ENCODE assay signal across 8 cellular contexts in genomic region chr4:4502694-4503311, GRCh38. TPM values are rescaled to one million over a fixed set of nuclear protein-coding genes. Genes with fewer than 3 reads are reported as not detected.
DNase-seq lines count a peak whose midpoint lies in the region; ATAC-seq and TF ChIP-seq lines count a peak whose summit lies in the region.

No MANE protein-coding gene starts in this region.

- WGBS in mesodermal cell (ENCODE audit: insufficient coverage in 2 of 2), 2 experiments = 25 to 41% methylated on average over 4 of the region's 10 CpGs

- no peaks in the 10 kb centered on the region for H3K27me3 ChIP-seq in CD8-positive, alpha-beta T cell (ENCODE audit: insufficient read depth, low read length)

- H3K36me3 Mint-ChIP-seq in CD8-positive, alpha-beta T cell = peaks cover 8% of the 10 kb centered on the region
- H3K36me3 Mint-ChIP-seq in activated CD8-positive, alpha-beta T cell treated with anti-CD3 and anti-CD28 coated beads, Interleukin-2, amount 10 ng/mL, durations not matched to agents 7 days and 5 days (ENCODE audit: low read depth) = no peaks in the 10 kb centered on the region

- peaks cover 13% of the 10 kb centered on the region for H3K4me1 Mint-ChIP-seq in CD8-positive, alpha-beta T cell (ENCODE audit: low read depth)
- peaks cover 8% of the 10 kb centered on the region for H3K4me1 Mint-ChIP-seq in activated CD8-positive, alpha-beta T cell treated with anti-CD3 and anti-CD28 coated beads, Interleukin-2, amount 10 ng/mL, durations not matched to agents 7 days and 5 days (ENCODE audit: low read depth)

- peak overlapping the region; percentile 80 for H3K4me3 Mint-ChIP-seq in CD8-positive, alpha-beta T cell
- peak overlapping the region; percentile 34 for H3K4me3 Mint-ChIP-seq in activated CD8-positive, alpha-beta T cell treated with anti-CD3 and anti-CD28 coated beads, Interleukin-2, amount 10 ng/mL, durations not matched to agents 7 days and 5 days

- ATAC-seq in CD8-positive, alpha-beta T cell = peak; percentile 79
- peak; percentile 88 for ATAC-seq in activated CD8-positive, alpha-beta T cell treated with anti-CD3 and anti-CD28 coated beads, Interleukin-2, amount 10 ng/mL, durations not matched to agents 7 days and 5 days
- no peak for ATAC-seq in HG02938 (IDR thresholded peaks at IDR 0.05; ENCODE audit: unreplicated experiment)

- DNase-seq in CD8-positive, alpha-beta T cell = peak in 2 of 7 experiments; percentile 7
- DNase-seq in HEK293T (ENCODE audit: extremely low spot score) (peak; percentile 18), DMS114 treated with DMSO at 0.1 percent for 48 hours (lab: John Stamatoyannopoulos, UW; ENCODE audit: unreplicated experiment) (no peak), NCI-H2171 treated with DMSO at 0.1 percent for 48 hours (lab: John Stamatoyannopoulos, UW) (no peak), NCI-H748 (lab: John Stamatoyannopoulos, UW; ENCODE audit: unreplicated experiment) (no peak)
- DNase-seq in activated CD8-positive, alpha-beta T cell treated with anti-CD3 and anti-CD28 coated beads, Interleukin-2, amount 10 ng/mL, durations not matched to agents 7 days and 5 days = peak; percentile 39

- CTCF ChIA-PET in CD8-positive, alpha-beta T cell (lab: Charles Lee) = interaction anchor here (1.0 to 1.8 kb wide), 3 partner anchors 9 to 72 kb away, joined by 3 to 9 read pairs (median 4); no protein-coding TSS in a partner anchor
- CTCF ChIA-PET in HEK293T (lab: Yijun Ruan, JAX) = interaction anchor here (0.7 to 1.8 kb wide), 4 partner anchors 10 to 17 kb away, joined by 3 to 5 read pairs (median 4); no protein-coding TSS in a partner anchor
- CTCF ChIA-PET in activated CD8-positive, alpha-beta T cell treated with anti-CD3 and anti-CD28 coated beads, Interleukin-2, amount 10 ng/mL, durations not matched to agents 7 days and 5 days (lab: Charles Lee) = interaction anchor here (1.0 to 1.6 kb wide), 4 partner anchors 14 to 117 kb away, joined by 3 to 8 read pairs (median 4); no protein-coding TSS in a partner anchor

- no peaks in the 10 kb centered on the region for H3K9me3 Mint-ChIP-seq in CD8-positive, alpha-beta T cell
- H3K9me3 Mint-ChIP-seq in activated CD8-positive, alpha-beta T cell treated with anti-CD3 and anti-CD28 coated beads, Interleukin-2, amount 10 ng/mL, durations not matched to agents 7 days and 5 days (ENCODE audit: insufficient read depth) = no peaks in the 10 kb centered on the region

- peak overlapping the region; percentile 45 for H3K4me3 ChIP-seq in CD8-positive, alpha-beta T cell (ENCODE audit: low read depth, low read length)
- peak overlapping the region; percentile 1 for H3K4me3 ChIP-seq in mesodermal cell (ENCODE audit: extremely low read depth, insufficient read depth, low read length, poor library complexity, severe bottlenecking)

- POLR2A ChIA-PET in CD8-positive, alpha-beta T cell (lab: Charles Lee) = no interaction called here
- POLR2A ChIA-PET in HEK293T (lab: Yijun Ruan, JAX) = no interaction called here
- POLR2A ChIA-PET in activated CD8-positive, alpha-beta T cell treated with anti-CD3 and anti-CD28 coated beads, Interleukin-2, amount 10 ng/mL, durations not matched to agents 7 days and 5 days (lab: Charles Lee) = no interaction called here

- no peaks in the 10 kb centered on the region for H3K9me3 ChIP-seq in CD8-positive, alpha-beta T cell (ENCODE audit: low read length)
- H3K9me3 ChIP-seq in mesodermal cell (ENCODE audit: control insufficient read depth, low read length) = no peaks in the 10 kb centered on the region

- intact Hi-C loops in CD8-positive, alpha-beta T cell (cut with DNase I, micrococcal nuclease) = no loop called here

- H3K27me3 Mint-ChIP-seq in CD8-positive, alpha-beta T cell (ENCODE audit: low read depth) = no peaks in the 10 kb centered on the region
- H3K27me3 Mint-ChIP-seq in activated CD8-positive, alpha-beta T cell treated with anti-CD3 and anti-CD28 coated beads, Interleukin-2, amount 10 ng/mL, durations not matched to agents 7 days and 5 days (ENCODE audit: low read depth) = no peaks in the 10 kb centered on the region

- H3K4me1 ChIP-seq in CD8-positive, alpha-beta T cell (ENCODE audit: insufficient read depth, low read length) = peaks cover 5% of the 10 kb centered on the region
- H3K4me1 ChIP-seq in mesodermal cell (ENCODE audit: control insufficient read depth, insufficient read depth, low read length, poor library complexity, severe bottlenecking) = peaks cover 5% of the 10 kb centered on the region

- H3K27ac Mint-ChIP-seq in CD8-positive, alpha-beta T cell = peak overlapping the region; percentile 79
- H3K27ac Mint-ChIP-seq in activated CD8-positive, alpha-beta T cell treated with anti-CD3 and anti-CD28 coated beads, Interleukin-2, amount 10 ng/mL, durations not matched to agents 7 days and 5 days = no peak overlapping the region

- no peak for TF ChIP-seq CTCF in CD8-positive, alpha-beta T cell (IDR thresholded peaks at IDR 0.05)

- H3K36me3 ChIP-seq in CD8-positive, alpha-beta T cell (ENCODE audit: insufficient read depth, low read length) = no peaks in the 10 kb centered on the region
- no peaks in the 10 kb centered on the region for H3K36me3 ChIP-seq in mesodermal cell (ENCODE audit: control insufficient read depth, insufficient read depth, low read length)

- H3K27ac ChIP-seq in CD8-positive, alpha-beta T cell (ENCODE audit: low read depth, low read length) = peak overlapping the region; percentile 24
- peak overlapping the region; percentile 55 for H3K27ac ChIP-seq in mesodermal cell (ENCODE audit: low read depth, low read length, severe bottlenecking)

TF ChIP-seq in HEK293T, 16 proteins besides CTCF, POLR2A, EP300 and RAD21:
- TF ChIP-seq NFRKB (IDR thresholded peaks at IDR 0.05) (no peak), SUZ12 (IDR thresholded peaks at IDR 0.05) (no peak), LEF1 (IDR thresholded peaks at IDR 0.05; ENCODE audit: borderline replicate concordance) (no peak), BHLHE40 (IDR thresholded peaks at IDR 0.05; ENCODE audit: borderline replicate concordance) (no peak), HDGF (IDR thresholded peaks at IDR 0.05; ENCODE audit: borderline replicate concordance) (no peak), FOXK2 (IDR thresholded peaks at IDR 0.05) (no peak), ZNF384 (IDR thresholded peaks at IDR 0.05) (no peak), FOXM1 (IDR thresholded peaks at IDR 0.05; ENCODE audit: borderline replicate concordance) (no peak), FOXA1 (IDR thresholded peaks at IDR 0.05) (no peak), L3MBTL2 (conservative IDR thresholded peaks at IDR 0.05) (no peak), ELF4 (IDR thresholded peaks at IDR 0.05) (no peak)

RNA-seq across cellular contexts. Expression of gene STX18, which starts 39.0 kb away (rescaled TPM):
- total RNA-seq in CD8-positive, alpha-beta T cell = 10 to 100 TPM; 12.6 to 15.6 TPM
- total RNA-seq in activated CD8-positive, alpha-beta T cell treated with anti-CD3 and anti-CD28 coated beads, Interleukin-2, amount 10 ng/mL, durations not matched to agents 7 days and 5 days = 10 to 100 TPM; 21.2 to 24.9 TPM
- 19.4 TPM for polyA plus RNA-seq in mesodermal cell (2013, experiment 1 of 2)
- polyA plus RNA-seq in mesodermal cell (2013, experiment 2 of 2) = 29.7 TPM

Comparison
In these comparisons a context has a peak if more than half of its experiments do, and no peak if none do; other contexts are left out.
1. DNase-seq: peak in HEK293T (single experiment) and activated CD8-positive, alpha-beta T cell treated with anti-CD3 and anti-CD28 coated beads, Interleukin-2, amount 10 ng/mL, durations not matched to agents 7 days and 5 days (single experiment); none in DMS114 treated with DMSO at 0.1 percent for 48 hours (single experiment), NCI-H2171 treated with DMSO at 0.1 percent for 48 hours (single experiment) and NCI-H748 (single experiment).